ENCODE assay signal across 8 cellular contexts in genomic region chr22:37544955-37545702, GRCh38. TPM values are rescaled to one million over a fixed set of nuclear protein-coding genes. Genes with fewer than 3 reads are reported as not detected.
DNase-seq lines count a peak whose midpoint lies in the region; ATAC-seq, FAIRE-seq and TF ChIP-seq lines count a peak whose summit lies in the region.

No MANE protein-coding gene starts in this region.

- TF ChIP-seq CTCF in OCI-LY1 (IDR thresholded peaks at IDR 0.05; ENCODE audit: low read length): peak; percentile 58
- peak; percentile 57 to 65 (median 62) for TF ChIP-seq CTCF in pancreas (IDR thresholded peaks at IDR 0.05)

- H3F3A ChIP-seq in OCI-LY1 (ENCODE audit: insufficient read depth, low read length): no peaks in the 10 kb centered on the region

- H3K4me1 ChIP-seq in OCI-LY1 (ENCODE audit: insufficient read depth, low read length, severe bottlenecking) (no peaks in the 10 kb centered on the region), pancreas (peaks cover 36 to 44% (median 39%) of the 10 kb centered on the region in 3 donors)

- no peak overlapping the region for H2AFZ ChIP-seq in OCI-LY1 (ENCODE audit: low read length)

- intact Hi-C loops in Right ventricle myocardium inferior (cut with DNase I) (loop anchor here (1.0 kb wide), 1 partner anchor 22 kb away; no protein-coding TSS in a partner anchor), pancreas (cut with DNase I) (loop anchor here in 1 of 3 donors (10.0 kb wide), 2 partner anchors 50 to 140 kb away; partner anchors contain the start of gene NOL12)

- no peak overlapping the region for H3K4me2 ChIP-seq in OCI-LY1 (ENCODE audit: low read length)

- no peak for FAIRE-seq in pancreas (lab: Jason Lieb, UNC)

- H3K27ac ChIP-seq in OCI-LY1 (ENCODE audit: low read depth, low read length, poor library complexity, severe bottlenecking) (no peak overlapping the region), pancreas (peak overlapping the region; percentile 88 to 96 (median 91))

- no peaks in the 10 kb centered on the region for H3K79me2 ChIP-seq in OCI-LY1 (ENCODE audit: insufficient read depth, low read length)

- 34 to 49% methylated on average over 9 to 11 of the region's 11 CpGs for whole genome bisulfite sequencing in pancreas, 2 donors

- H3K4me3 ChIP-seq in OCI-LY1 (ENCODE audit: low read depth, low read length, poor library complexity, severe bottlenecking) (no peak overlapping the region), pancreas (peak overlapping the region in 1 of 4 donors; percentile 7)

- DNase-seq in DMS53 (lab: John Stamatoyannopoulos, UW) (peak; percentile 55), DMS53 treated with DMSO at 0.1 percent for 48 hours (lab: John Stamatoyannopoulos, UW; ENCODE audit: unreplicated experiment) (no peak), Right ventricle myocardium inferior (ENCODE audit: missing footprints) (no peak), pancreas (peak; percentile 80 to 90 (median 88))
- peak; percentile 59 for DNase-seq in activated naive CD4-positive, alpha-beta T cell treated with Interleukin-2 at 50 U/mL for 16 hours

- H4K20me1 ChIP-seq in OCI-LY1 (ENCODE audit: insufficient read depth, low read length): no peaks in the 10 kb centered on the region

- H3K9ac ChIP-seq in OCI-LY1 (ENCODE audit: low read length): no peak overlapping the region

- ATAC-seq in Right ventricle myocardium inferior (peak; percentile 40), pancreas (peak; percentile 63 to 71 (median 66)), GM19035 (IDR thresholded peaks at IDR 0.05; ENCODE audit: unreplicated experiment) (no peak), HG03196 (IDR thresholded peaks at IDR 0.05; ENCODE audit: unreplicated experiment) (no peak)

- H3K27me3 ChIP-seq in OCI-LY1 (ENCODE audit: insufficient read depth, low read length) (peaks cover 9% of the 10 kb centered on the region), pancreas (no peaks in the 10 kb centered on the region)

- no peaks in the 10 kb centered on the region for H3K9me3 ChIP-seq in OCI-LY1 (ENCODE audit: low read length)
- no peaks in the 10 kb centered on the region for H3K9me3 ChIP-seq in pancreas

- H3K36me3 ChIP-seq in OCI-LY1 (ENCODE audit: insufficient read depth, low read length) (no peaks in the 10 kb centered on the region), pancreas (no peaks in the 10 kb centered on the region)

- H3K9me2 ChIP-seq in OCI-LY1 (ENCODE audit: low read depth, low read length): no peaks in the 10 kb centered on the region

RNA-seq across cellular contexts. Expression of gene CDC42EP1, which starts 15.2 kb away (rescaled TPM):
- total RNA-seq in Right ventricle myocardium inferior: 17.7 TPM
- total RNA-seq in pancreas: 100 to 1,000 TPM in 2 of 6 donors, 10 to 100 TPM in 4; 68.8 to 139 (median 96.1) TPM
- 10 to 100 TPM; 78.2 to 79.0 TPM for polyA plus RNA-seq in pancreas

RNA-seq across cellular contexts. Expression of gene CARD10, which starts 25.9 kb away (rescaled TPM):
- 10.3 TPM for total RNA-seq in Right ventricle myocardium inferior
- 10 to 100 TPM in 4 of 6 donors, 1 to 10 TPM in 2; 9.9 to 20.6 (median 11.5) TPM for total RNA-seq in pancreas
- 10 to 100 TPM; 29.9 to 30.2 TPM for polyA plus RNA-seq in pancreas

RNA-seq across cellular contexts. Expression of gene LGALS2, which starts 34.8 kb away (rescaled TPM):
- 0.60 TPM for total RNA-seq in Right ventricle myocardium inferior
- total RNA-seq in pancreas: 10 to 100 TPM; 16.0 to 99.5 (median 40.9) TPM
- 10 to 100 TPM; 26.2 to 61.7 TPM for polyA plus RNA-seq in pancreas

RNA-seq across cellular contexts. Expression of gene MFNG, which starts 58.9 kb away (rescaled TPM):
- total RNA-seq in Right ventricle myocardium inferior: 14.4 TPM
- 10 to 100 TPM in 1 of 6 donors, 1 to 10 TPM in 5; 1.5 to 10.5 (median 3.4) TPM for total RNA-seq in pancreas
- polyA plus RNA-seq in pancreas: 1 to 10 TPM; 5.2 to 6.5 TPM

Comparison
In these comparisons a context has a peak if more than half of its experiments do, and no peak if none do; other contexts are left out.
1. DNase-seq: peak in DMS53 (single experiment), activated naive CD4-positive, alpha-beta T cell treated with Interleukin-2 at 50 U/mL for 16 hours (single experiment) and pancreas (6 of 6); none in DMS53 treated with DMSO at 0.1 percent for 48 hours (single experiment) and Right ventricle myocardium inferior (single experiment).
2. ATAC-seq: peak in Right ventricle myocardium inferior (single experiment) and pancreas (4 of 4); none in GM19035 (single experiment) and HG03196 (single experiment).
3. RNA of gene LGALS2, which starts 34.8 kb away (total RNA-seq): 16.0 to 99.5 TPM in pancreas; 0.60 TPM in Right ventricle myocardium inferior (single experiment); every median in the first group is over 10 times any median in the second.